ENCODE assay signal across 1 cellular context in the genomic region with DNA sequence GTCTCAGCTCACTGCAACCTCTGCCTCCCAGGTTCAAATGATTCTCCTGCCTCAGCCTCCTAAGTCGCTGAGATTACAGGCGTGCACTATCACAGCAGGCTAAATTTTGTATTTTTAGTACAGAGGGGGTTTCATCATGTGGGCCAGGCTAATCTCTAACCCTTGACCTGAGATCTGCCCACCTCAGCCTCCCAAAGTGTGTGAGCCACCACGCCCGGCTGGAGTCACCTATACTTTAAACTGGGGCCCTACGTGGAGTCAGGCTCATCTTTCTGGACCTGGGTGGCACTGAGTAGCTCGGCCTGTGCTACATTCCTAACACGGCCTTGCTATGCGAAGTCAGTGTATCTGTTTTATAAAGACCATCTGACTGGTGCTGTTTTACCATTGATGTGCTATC.
TF ChIP-seq lines count a peak whose summit lies in the region.

No MANE protein-coding gene starts in this region.

TF ChIP-seq in HepG2, 621 proteins besides CTCF, POLR2A, EP300 and RAD21 (continues in another document):
- no peak for TF ChIP-seq HOXD1 (CRISPR knock-in tag; IDR thresholded peaks at IDR 0.05)
- TF ChIP-seq ZNF841 (CRISPR knock-in tag; IDR thresholded peaks at IDR 0.05; ENCODE audit: borderline replicate concordance) = no peak
- TF ChIP-seq ZNF549 (CRISPR knock-in tag; IDR thresholded peaks at IDR 0.05) = no peak
- no peak for TF ChIP-seq NR2F1 (CRISPR knock-in tag; IDR thresholded peaks at IDR 0.05)
- 0 out of 2 replicates have a peak, but pooled peaks have one; percentile 2 for TF ChIP-seq KMT2B (CRISPR knock-in tag; IDR thresholded peaks at IDR 0.05)
- no peak for TF ChIP-seq ZMYM2 (CRISPR knock-in tag; IDR thresholded peaks at IDR 0.05)
- no peak for TF ChIP-seq AKAP8 (CRISPR knock-in tag; IDR thresholded peaks at IDR 0.05)
- TF ChIP-seq CREM (IDR thresholded peaks at IDR 0.05) = 0 out of 2 replicates have a peak, but pooled peaks have one; percentile 17
- no peak for TF ChIP-seq CREM (CRISPR knock-in tag; IDR thresholded peaks at IDR 0.05)
- TF ChIP-seq, protein P1, sequence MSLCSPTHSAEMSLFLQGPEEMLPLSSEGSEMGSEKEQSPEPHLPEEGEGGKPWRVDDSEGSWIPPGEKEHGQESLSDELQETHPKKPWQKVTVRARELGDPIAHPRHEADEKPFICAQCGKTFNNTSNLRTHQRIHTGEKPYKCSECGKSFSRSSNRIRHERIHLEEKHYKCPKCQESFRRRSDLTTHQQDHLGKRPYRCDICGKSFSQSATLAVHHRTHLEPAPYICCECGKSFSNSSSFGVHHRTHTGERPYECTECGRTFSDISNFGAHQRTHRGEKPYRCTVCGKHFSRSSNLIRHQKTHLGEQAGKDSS (CRISPR knock-in tag; IDR thresholded peaks at IDR 0.05; ENCODE audit: borderline replicate concordance, low read depth) = no peak
- no peak for TF ChIP-seq ZNF12 (CRISPR knock-in tag; IDR thresholded peaks at IDR 0.05)
- no peak for TF ChIP-seq ZFAT (CRISPR knock-in tag; conservative IDR thresholded peaks at IDR 0.05)
- TF ChIP-seq TBL1XR1 (IDR thresholded peaks at IDR 0.05; ENCODE audit: borderline replicate concordance, low read length, partially characterized antibody) = no peak
- no peak for TF ChIP-seq ATAD3A (CRISPR knock-in tag; IDR thresholded peaks at IDR 0.05)
- TF ChIP-seq NONO (IDR thresholded peaks at IDR 0.05) = no peak
- no peak for TF ChIP-seq NONO (CRISPR knock-in tag; conservative IDR thresholded peaks at IDR 0.05)
- no peak for TF ChIP-seq ZNF777 (CRISPR knock-in tag; IDR thresholded peaks at IDR 0.05)
- no peak for TF ChIP-seq ZNF713 (CRISPR knock-in tag; IDR thresholded peaks at IDR 0.05)
- TF ChIP-seq GFI1 (CRISPR knock-in tag; IDR thresholded peaks at IDR 0.05; ENCODE audit: borderline replicate concordance) = no peak
- TF ChIP-seq, protein P2, sequence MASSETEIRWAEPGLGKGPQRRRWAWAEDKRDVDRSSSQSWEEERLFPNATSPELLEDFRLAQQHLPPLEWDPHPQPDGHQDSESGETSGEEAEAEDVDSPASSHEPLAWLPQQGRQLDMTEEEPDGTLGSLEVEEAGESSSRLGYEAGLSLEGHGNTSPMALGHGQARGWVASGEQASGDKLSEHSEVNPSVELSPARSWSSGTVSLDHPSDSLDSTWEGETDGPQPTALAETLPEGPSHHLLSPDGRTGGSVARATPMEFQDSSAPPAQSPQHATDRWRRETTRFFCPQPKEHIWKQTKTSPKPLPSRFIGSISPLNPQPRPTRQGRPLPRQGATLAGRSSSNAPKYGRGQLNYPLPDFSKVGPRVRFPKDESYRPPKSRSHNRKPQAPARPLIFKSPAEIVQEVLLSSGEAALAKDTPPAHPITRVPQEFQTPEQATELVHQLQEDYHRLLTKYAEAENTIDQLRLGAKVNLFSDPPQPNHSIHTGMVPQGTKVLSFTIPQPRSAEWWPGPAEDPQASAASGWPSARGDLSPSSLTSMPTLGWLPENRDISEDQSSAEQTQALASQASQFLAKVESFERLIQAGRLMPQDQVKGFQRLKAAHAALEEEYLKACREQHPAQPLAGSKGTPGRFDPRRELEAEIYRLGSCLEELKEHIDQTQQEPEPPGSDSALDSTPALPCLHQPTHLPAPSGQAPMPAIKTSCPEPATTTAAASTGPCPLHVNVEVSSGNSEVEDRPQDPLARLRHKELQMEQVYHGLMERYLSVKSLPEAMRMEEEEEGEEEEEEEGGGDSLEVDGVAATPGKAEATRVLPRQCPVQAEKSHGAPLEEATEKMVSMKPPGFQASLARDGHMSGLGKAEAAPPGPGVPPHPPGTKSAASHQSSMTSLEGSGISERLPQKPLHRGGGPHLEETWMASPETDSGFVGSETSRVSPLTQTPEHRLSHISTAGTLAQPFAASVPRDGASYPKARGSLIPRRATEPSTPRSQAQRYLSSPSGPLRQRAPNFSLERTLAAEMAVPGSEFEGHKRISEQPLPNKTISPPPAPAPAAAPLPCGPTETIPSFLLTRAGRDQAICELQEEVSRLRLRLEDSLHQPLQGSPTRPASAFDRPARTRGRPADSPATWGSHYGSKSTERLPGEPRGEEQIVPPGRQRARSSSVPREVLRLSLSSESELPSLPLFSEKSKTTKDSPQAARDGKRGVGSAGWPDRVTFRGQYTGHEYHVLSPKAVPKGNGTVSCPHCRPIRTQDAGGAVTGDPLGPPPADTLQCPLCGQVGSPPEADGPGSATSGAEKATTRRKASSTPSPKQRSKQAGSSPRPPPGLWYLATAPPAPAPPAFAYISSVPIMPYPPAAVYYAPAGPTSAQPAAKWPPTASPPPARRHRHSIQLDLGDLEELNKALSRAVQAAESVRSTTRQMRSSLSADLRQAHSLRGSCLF (CRISPR knock-in tag; IDR thresholded peaks at IDR 0.05; ENCODE audit: borderline replicate concordance) = 0 out of 2 replicates have a peak, but pooled peaks have one; percentile 55
- TF ChIP-seq ZNF30 (CRISPR knock-in tag; IDR thresholded peaks at IDR 0.05) = no peak
- TF ChIP-seq GLI4 (CRISPR knock-in tag; IDR thresholded peaks at IDR 0.05; ENCODE audit: borderline replicate concordance) = no peak
- TF ChIP-seq CENPT (CRISPR knock-in tag; IDR thresholded peaks at IDR 0.05; ENCODE audit: low read depth) = no peak
- no peak for TF ChIP-seq PTBP1 (IDR thresholded peaks at IDR 0.05; ENCODE audit: low read depth, low read length, poor library complexity, severe bottlenecking)
- no peak for TF ChIP-seq PLRG1 (conservative IDR thresholded peaks at IDR 0.05)
- TF ChIP-seq MLLT10 (CRISPR knock-in tag; IDR thresholded peaks at IDR 0.05) = no peak
- TF ChIP-seq NBN (conservative IDR thresholded peaks at IDR 0.05) = no peak
- no peak for TF ChIP-seq ZNF709 (CRISPR knock-in tag; IDR thresholded peaks at IDR 0.05)
- 0 out of 2 replicates have a peak, but pooled peaks have one; percentile 29 for TF ChIP-seq SALL2 (CRISPR knock-in tag; IDR thresholded peaks at IDR 0.05)
- TF ChIP-seq SMARCC2 (IDR thresholded peaks at IDR 0.05) = no peak
- TF ChIP-seq, protein P3, sequence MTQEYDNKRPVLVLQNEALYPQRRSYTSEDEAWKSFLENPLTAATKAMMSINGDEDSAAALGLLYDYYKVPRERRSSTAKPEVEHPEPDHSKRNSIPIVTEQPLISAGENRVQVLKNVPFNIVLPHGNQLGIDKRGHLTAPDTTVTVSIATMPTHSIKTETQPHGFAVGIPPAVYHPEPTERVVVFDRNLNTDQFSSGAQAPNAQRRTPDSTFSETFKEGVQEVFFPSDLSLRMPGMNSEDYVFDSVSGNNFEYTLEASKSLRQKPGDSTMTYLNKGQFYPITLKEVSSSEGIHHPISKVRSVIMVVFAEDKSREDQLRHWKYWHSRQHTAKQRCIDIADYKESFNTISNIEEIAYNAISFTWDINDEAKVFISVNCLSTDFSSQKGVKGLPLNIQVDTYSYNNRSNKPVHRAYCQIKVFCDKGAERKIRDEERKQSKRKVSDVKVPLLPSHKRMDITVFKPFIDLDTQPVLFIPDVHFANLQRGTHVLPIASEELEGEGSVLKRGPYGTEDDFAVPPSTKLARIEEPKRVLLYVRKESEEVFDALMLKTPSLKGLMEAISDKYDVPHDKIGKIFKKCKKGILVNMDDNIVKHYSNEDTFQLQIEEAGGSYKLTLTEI (CRISPR knock-in tag; conservative IDR thresholded peaks at IDR 0.05) = no peak
- peak; percentile 43 for TF ChIP-seq ZFX (CRISPR knock-in tag; IDR thresholded peaks at IDR 0.05; ENCODE audit: low read depth)
- TF ChIP-seq, protein P4, sequence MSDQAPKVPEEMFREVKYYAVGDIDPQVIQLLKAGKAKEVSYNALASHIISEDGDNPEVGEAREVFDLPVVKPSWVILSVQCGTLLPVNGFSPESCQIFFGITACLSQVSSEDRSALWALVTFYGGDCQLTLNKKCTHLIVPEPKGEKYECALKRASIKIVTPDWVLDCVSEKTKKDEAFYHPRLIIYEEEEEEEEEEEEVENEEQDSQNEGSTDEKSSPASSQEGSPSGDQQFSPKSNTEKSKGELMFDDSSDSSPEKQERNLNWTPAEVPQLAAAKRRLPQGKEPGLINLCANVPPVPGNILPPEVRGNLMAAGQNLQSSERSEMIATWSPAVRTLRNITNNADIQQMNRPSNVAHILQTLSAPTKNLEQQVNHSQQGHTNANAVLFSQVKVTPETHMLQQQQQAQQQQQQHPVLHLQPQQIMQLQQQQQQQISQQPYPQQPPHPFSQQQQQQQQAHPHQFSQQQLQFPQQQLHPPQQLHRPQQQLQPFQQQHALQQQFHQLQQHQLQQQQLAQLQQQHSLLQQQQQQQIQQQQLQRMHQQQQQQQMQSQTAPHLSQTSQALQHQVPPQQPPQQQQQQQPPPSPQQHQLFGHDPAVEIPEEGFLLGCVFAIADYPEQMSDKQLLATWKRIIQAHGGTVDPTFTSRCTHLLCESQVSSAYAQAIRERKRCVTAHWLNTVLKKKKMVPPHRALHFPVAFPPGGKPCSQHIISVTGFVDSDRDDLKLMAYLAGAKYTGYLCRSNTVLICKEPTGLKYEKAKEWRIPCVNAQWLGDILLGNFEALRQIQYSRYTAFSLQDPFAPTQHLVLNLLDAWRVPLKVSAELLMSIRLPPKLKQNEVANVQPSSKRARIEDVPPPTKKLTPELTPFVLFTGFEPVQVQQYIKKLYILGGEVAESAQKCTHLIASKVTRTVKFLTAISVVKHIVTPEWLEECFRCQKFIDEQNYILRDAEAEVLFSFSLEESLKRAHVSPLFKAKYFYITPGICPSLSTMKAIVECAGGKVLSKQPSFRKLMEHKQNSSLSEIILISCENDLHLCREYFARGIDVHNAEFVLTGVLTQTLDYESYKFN (CRISPR knock-in tag; conservative IDR thresholded peaks at IDR 0.05) = no peak
- TF ChIP-seq, protein P5, sequence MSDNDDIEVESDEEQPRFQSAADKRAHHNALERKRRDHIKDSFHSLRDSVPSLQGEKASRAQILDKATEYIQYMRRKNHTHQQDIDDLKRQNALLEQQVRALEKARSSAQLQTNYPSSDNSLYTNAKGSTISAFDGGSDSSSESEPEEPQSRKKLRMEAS (IDR thresholded peaks at IDR 0.05) = peak; percentile 28; the same call in 1 of the 2 replicates
- TF ChIP-seq NR1H2 (CRISPR knock-in tag; IDR thresholded peaks at IDR 0.05; ENCODE audit: borderline replicate concordance, low read depth) = no peak
- TF ChIP-seq SPEN (CRISPR knock-in tag; IDR thresholded peaks at IDR 0.05; ENCODE audit: low read depth) = no peak
- TF ChIP-seq ZKSCAN5 (CRISPR knock-in tag; IDR thresholded peaks at IDR 0.05) = no peak
- TF ChIP-seq MED13 (CRISPR knock-in tag; IDR thresholded peaks at IDR 0.05) = no peak
- TF ChIP-seq ZMYM4 (CRISPR knock-in tag; IDR thresholded peaks at IDR 0.05) = no peak
- TF ChIP-seq RFXAP (CRISPR knock-in tag; IDR thresholded peaks at IDR 0.05; ENCODE audit: borderline replicate concordance) = no peak
- TF ChIP-seq ZNF232 (CRISPR knock-in tag; IDR thresholded peaks at IDR 0.05; ENCODE audit: borderline replicate concordance) = peak; percentile 61; the same call in 1 of the 2 replicates
- no peak for TF ChIP-seq YY1 (IDR thresholded peaks at IDR 0.05; ENCODE audit: insufficient read depth, insufficient replicate concordance, low read depth, low read length)
- TF ChIP-seq ZBTB38 (CRISPR knock-in tag; IDR thresholded peaks at IDR 0.05) = peak; percentile 94
- TF ChIP-seq ZNF788 (CRISPR knock-in tag; IDR thresholded peaks at IDR 0.05; ENCODE audit: borderline replicate concordance) = no peak
- TF ChIP-seq ATF1 (CRISPR knock-in tag; IDR thresholded peaks at IDR 0.05) = no peak
- no peak for TF ChIP-seq ZSCAN31 (CRISPR knock-in tag; IDR thresholded peaks at IDR 0.05; ENCODE audit: low read depth)
- TF ChIP-seq CCDC6 (CRISPR knock-in tag; IDR thresholded peaks at IDR 0.05) = no peak
- TF ChIP-seq SSRP1 (CRISPR knock-in tag; IDR thresholded peaks at IDR 0.05) = no peak
- TF ChIP-seq BRD4 (CRISPR knock-in tag; IDR thresholded peaks at IDR 0.05) = peak; percentile 73
- TF ChIP-seq ZNF772 (CRISPR knock-in tag; IDR thresholded peaks at IDR 0.05) = no peak
- TF ChIP-seq ZNF557 (CRISPR knock-in tag; IDR thresholded peaks at IDR 0.05) = no peak
- TF ChIP-seq RFXANK (CRISPR knock-in tag; IDR thresholded peaks at IDR 0.05) = no peak
- 0 out of 2 replicates have a peak, but pooled peaks have one; percentile 25 for TF ChIP-seq MED1 (CRISPR knock-in tag; IDR thresholded peaks at IDR 0.05)
- 0 out of 2 replicates have a peak, but pooled peaks have one; percentile 24 for TF ChIP-seq KMT2A (CRISPR knock-in tag; IDR thresholded peaks at IDR 0.05)
- TF ChIP-seq KLF16 (CRISPR knock-in tag; IDR thresholded peaks at IDR 0.05) = no peak
- TF ChIP-seq ZSCAN21 (CRISPR knock-in tag; IDR thresholded peaks at IDR 0.05; ENCODE audit: borderline replicate concordance) = no peak
- TF ChIP-seq GABPA (IDR thresholded peaks at IDR 0.05; ENCODE audit: low read depth, low read length) = no peak
- TF ChIP-seq GABPA (CRISPR knock-in tag; IDR thresholded peaks at IDR 0.05; ENCODE audit: low read depth) = no peak
- peak; percentile 39; the same call in 1 of the 2 replicates for TF ChIP-seq FOXJ3 (CRISPR knock-in tag; IDR thresholded peaks at IDR 0.05; ENCODE audit: borderline replicate concordance)
- TF ChIP-seq, protein P6, sequence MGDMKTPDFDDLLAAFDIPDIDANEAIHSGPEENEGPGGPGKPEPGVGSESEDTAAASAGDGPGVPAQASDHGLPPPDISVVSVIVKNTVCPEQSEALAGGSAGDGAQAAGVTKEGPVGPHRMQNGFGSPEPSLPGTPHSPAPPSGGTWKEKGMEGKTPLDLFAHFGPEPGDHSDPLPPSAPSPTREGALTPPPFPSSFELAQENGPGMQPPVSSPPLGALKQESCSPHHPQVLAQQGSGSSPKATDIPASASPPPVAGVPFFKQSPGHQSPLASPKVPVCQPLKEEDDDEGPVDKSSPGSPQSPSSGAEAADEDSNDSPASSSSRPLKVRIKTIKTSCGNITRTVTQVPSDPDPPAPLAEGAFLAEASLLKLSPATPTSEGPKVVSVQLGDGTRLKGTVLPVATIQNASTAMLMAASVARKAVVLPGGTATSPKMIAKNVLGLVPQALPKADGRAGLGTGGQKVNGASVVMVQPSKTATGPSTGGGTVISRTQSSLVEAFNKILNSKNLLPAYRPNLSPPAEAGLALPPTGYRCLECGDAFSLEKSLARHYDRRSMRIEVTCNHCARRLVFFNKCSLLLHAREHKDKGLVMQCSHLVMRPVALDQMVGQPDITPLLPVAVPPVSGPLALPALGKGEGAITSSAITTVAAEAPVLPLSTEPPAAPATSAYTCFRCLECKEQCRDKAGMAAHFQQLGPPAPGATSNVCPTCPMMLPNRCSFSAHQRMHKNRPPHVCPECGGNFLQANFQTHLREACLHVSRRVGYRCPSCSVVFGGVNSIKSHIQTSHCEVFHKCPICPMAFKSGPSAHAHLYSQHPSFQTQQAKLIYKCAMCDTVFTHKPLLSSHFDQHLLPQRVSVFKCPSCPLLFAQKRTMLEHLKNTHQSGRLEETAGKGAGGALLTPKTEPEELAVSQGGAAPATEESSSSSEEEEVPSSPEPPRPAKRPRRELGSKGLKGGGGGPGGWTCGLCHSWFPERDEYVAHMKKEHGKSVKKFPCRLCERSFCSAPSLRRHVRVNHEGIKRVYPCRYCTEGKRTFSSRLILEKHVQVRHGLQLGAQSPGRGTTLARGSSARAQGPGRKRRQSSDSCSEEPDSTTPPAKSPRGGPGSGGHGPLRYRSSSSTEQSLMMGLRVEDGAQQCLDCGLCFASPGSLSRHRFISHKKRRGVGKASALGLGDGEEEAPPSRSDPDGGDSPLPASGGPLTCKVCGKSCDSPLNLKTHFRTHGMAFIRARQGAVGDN (CRISPR knock-in tag; IDR thresholded peaks at IDR 0.05) = peak; percentile 63
- no peak for TF ChIP-seq HOXA7 (CRISPR knock-in tag; IDR thresholded peaks at IDR 0.05)
- no peak for TF ChIP-seq NCOA1 (CRISPR knock-in tag; IDR thresholded peaks at IDR 0.05)
- TF ChIP-seq THAP11 (CRISPR knock-in tag; IDR thresholded peaks at IDR 0.05) = no peak
